In the genomic region with DNA sequence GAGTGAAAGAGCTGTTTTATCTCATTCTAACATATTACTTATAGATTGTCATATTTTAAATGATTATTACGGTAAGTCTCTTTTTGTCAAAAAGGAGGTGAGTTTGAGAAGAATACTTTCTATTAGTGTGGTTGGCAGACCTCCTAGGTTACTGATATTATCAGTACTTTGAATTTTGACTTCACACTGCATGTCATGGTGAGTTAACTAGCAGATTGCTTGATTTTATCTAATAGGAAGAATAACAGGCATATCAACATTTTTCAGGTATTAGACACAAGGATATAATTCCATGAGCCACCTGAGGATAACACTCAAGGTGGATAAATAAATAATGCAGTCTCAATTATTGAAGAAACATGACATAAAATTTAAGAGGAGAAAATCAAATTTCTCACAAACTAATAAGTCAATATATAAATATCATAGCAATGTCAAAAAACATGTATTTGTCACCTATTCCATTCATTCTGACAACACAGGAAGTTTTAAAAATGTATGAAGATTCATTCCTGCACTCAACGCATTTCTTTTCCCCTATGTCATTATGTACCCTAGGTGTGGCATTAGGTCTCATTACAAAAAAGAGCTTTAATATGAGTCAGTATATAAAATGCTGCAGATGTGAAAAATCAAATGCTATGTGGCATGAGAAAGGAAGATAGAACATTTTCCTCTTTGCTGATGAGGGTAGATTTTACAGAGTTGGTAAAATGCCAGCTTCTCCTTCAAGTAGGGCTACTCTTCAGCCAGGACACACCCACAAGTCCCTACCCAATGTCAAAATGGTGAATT, we compare ENCODE assay signal across 17 cellular contexts.
DNase-seq lines count a peak whose midpoint lies in the region; ATAC-seq and TF ChIP-seq lines count a peak whose summit lies in the region.
"Had no signal": no experiment of that assay in that cellular context is flagged by ENCODE, and none has a peak within 500 bp of the region (broad histone marks: within the 10 kb centered on the region; RNA-seq: fewer than 3 reads in every experiment).

No MANE protein-coding gene starts in this region.

- H3K36me3 Mint-ChIP-seq in MCF 10A (ENCODE audit: insufficient read depth, unreplicated experiment), result no peaks in the 10 kb centered on the region
- H3K36me3 Mint-ChIP-seq: CD14-positive monocyte; CD4-positive, alpha-beta memory T cell had no signal

- H3K18ac ChIP-seq in trophoblast cell (ENCODE audit: low read length), result no peak overlapping the region

- H3K27me3 ChIP-seq in mammary epithelial cell (ENCODE audit: insufficient read depth, low read length) (no peaks in the 10 kb centered on the region), trophoblast cell (ENCODE audit: insufficient read depth, low read length) (no peaks in the 10 kb centered on the region)
- H3K27me3 ChIP-seq: BLaER1 had no signal

- H3K14ac ChIP-seq in trophoblast cell (ENCODE audit: low read length), result no peak overlapping the region

- DNase-seq in mammary epithelial cell (peak; percentile 6), MCF 10A (ENCODE audit: unreplicated experiment) (no peak), epithelial cell of esophagus (ENCODE audit: low read depth) (peak; percentile 3), trophoblast cell (peak in 1 of 2 donors; percentile 46), glomerular visceral epithelial cell (ENCODE audit: extremely low spot score) (no peak), ACHN (no peak)
- DNase-seq: CD4-positive, alpha-beta memory T cell; DMS153; DMS79; GDM1; HCEC 1CT had no signal

- H3K27ac ChIP-seq in mammary epithelial cell (ENCODE audit: insufficient read depth, low read depth, low read length), result no peak overlapping the region
- H3K27ac ChIP-seq in trophoblast cell (ENCODE audit: low read depth, low read length), result no peak overlapping the region
- H3K27ac ChIP-seq: 22Rv1, A549, BLaER1 had no signal

- H2BK12ac ChIP-seq in trophoblast cell (ENCODE audit: low read length), result no peak overlapping the region

- H3K4me1 ChIP-seq in mammary epithelial cell (ENCODE audit: insufficient read depth, low read length) (no peaks in the 10 kb centered on the region), trophoblast cell (ENCODE audit: control insufficient read depth in 1 of 2, insufficient read depth in 2 of 2, low read length in 2 of 2) (no peaks in the 10 kb centered on the region)
- H3K4me1 ChIP-seq: A549, BLaER1 had no signal

- in situ Hi-C loops in mammary epithelial cell (cut with MboI; ENCODE audit: low sequenced_read_pairs in 2 of 2), result no loop called here
- in situ Hi-C loops in ACHN (cut with HindIII; ENCODE audit: low pct_ligation_motif_present, low pct_unique_long_range_greater_than_20kb, low sequenced_read_pairs), result no loop called here

- H3K4ac ChIP-seq in trophoblast cell (ENCODE audit: low read depth, low read length), result no peak overlapping the region

- H3K9me3 Mint-ChIP-seq in MCF 10A (ENCODE audit: unreplicated experiment), result no peaks in the 10 kb centered on the region
- H3K9me3 Mint-ChIP-seq: GM23338 had no signal

- H3K79me1 ChIP-seq in trophoblast cell (ENCODE audit: low read length), result no peaks in the 10 kb centered on the region

- H4K91ac ChIP-seq in trophoblast cell (ENCODE audit: low read depth, low read length), result no peak overlapping the region

- H3K23ac ChIP-seq in trophoblast cell (ENCODE audit: low read length), result peak overlapping the region; percentile 72

- H2AFZ ChIP-seq in mammary epithelial cell (ENCODE audit: low read depth, low read length) (no peak overlapping the region), trophoblast cell (ENCODE audit: insufficient read depth, low read length, poor library complexity) (no peak overlapping the region)
- H2AFZ ChIP-seq: GM23338 had no signal

- no peak overlapping the region for H2AK5ac ChIP-seq in trophoblast cell (ENCODE audit: low read length)

- no peak overlapping the region for H3K4me2 ChIP-seq in mammary epithelial cell (ENCODE audit: insufficient read depth, low read depth, low read length)
- no peak overlapping the region for H3K4me2 ChIP-seq in trophoblast cell (ENCODE audit: low read length)
- H3K4me2 ChIP-seq: A549, BLaER1, GM23338 had no signal

- H3K79me2 ChIP-seq in mammary epithelial cell (ENCODE audit: insufficient read depth, low read length) (no peaks in the 10 kb centered on the region), trophoblast cell (ENCODE audit: control insufficient read depth, insufficient read depth, low read length, poor library complexity) (no peaks in the 10 kb centered on the region)

- CTCF ChIA-PET in mammary epithelial cell (lab: Charles Lee; ENCODE audit: low non-redundant PET), result no interaction called here
- CTCF ChIA-PET in MCF 10A (lab: Yijun Ruan, JAX), result interaction anchor here (0.6 kb wide), 1 partner anchor 714 kb away, joined by 3 read pairs; no protein-coding TSS in a partner anchor

- no peaks in the 10 kb centered on the region for H3K4me1 Mint-ChIP-seq in MCF 10A (ENCODE audit: insufficient read depth, unreplicated experiment)
- H3K4me1 Mint-ChIP-seq: CD14-positive monocyte; CD4-positive, alpha-beta memory T cell; GM23338 had no signal

- H2BK120ac ChIP-seq in trophoblast cell (ENCODE audit: insufficient read depth, low read length, poor library complexity), result no peak overlapping the region

- no peak overlapping the region for H3K4me3 Mint-ChIP-seq in MCF 10A (ENCODE audit: unreplicated experiment)
- H3K4me3 Mint-ChIP-seq: CD14-positive monocyte; CD4-positive, alpha-beta memory T cell; GM23338 had no signal

- POLR2A ChIA-PET in MCF 10A (lab: Yijun Ruan, JAX), result no interaction called here

- no peaks in the 10 kb centered on the region for H4K20me1 ChIP-seq in mammary epithelial cell (ENCODE audit: insufficient read depth, low read length)
- H4K20me1 ChIP-seq: BLaER1 had no signal

- dilution Hi-C loops in mammary epithelial cell (cut with HindIII; ENCODE audit: low sequenced_read_pairs), result no loop called here

- WGBS in mammary epithelial cell (ENCODE audit: low coverage, missing lambda C conversion rate), result 0% methylated on average over 2 of the region's 2 CpGs
- WGBS in trophoblast cell (ENCODE audit: extremely low coverage, insufficient coverage, insufficient read length), result no CpG with 5 or more reads among the region's 2 CpGs

- no peak for ATAC-seq in HG03342 (IDR thresholded peaks at IDR 0.05; ENCODE audit: unreplicated experiment)
- ATAC-seq: A549, GM23338 had no signal

- no peak for TF ChIP-seq CTCF in mammary epithelial cell (conservative IDR thresholded peaks at IDR 0.05 in 1 of 2, IDR thresholded peaks at IDR 0.05 in 1 of 2; ENCODE audit: extremely low read depth in 1 of 2, insufficient read depth in 1 of 2, low read depth in 1 of 2, low read length in 2 of 2)
- TF ChIP-seq CTCF in MCF 10A (IDR thresholded peaks at IDR 0.05; ENCODE audit: unreplicated experiment), result no peak
- TF ChIP-seq CTCF in epithelial cell of esophagus (IDR thresholded peaks at IDR 0.05; ENCODE audit: insufficient read depth, low read depth, low read length, missing control alignments), result no peak

- H3K27me3 Mint-ChIP-seq in MCF 10A (ENCODE audit: insufficient read depth, unreplicated experiment), result no peaks in the 10 kb centered on the region
- H3K27me3 Mint-ChIP-seq: CD4-positive, alpha-beta memory T cell had no signal

- no peak overlapping the region for H4K8ac ChIP-seq in trophoblast cell (ENCODE audit: low read depth, low read length)

- BruUV-seq in mammary epithelial cell (replicated peaks; lab: Mats Ljungman, UMichigan) (no TSS peak), MCF 10A (replicated peaks; lab: Mats Ljungman, UMichigan) (no TSS peak)

- intact Hi-C loops in mammary epithelial cell (cut with micrococcal nuclease), result no loop called here
- intact Hi-C loops in MCF 10A (cut with micrococcal nuclease), result no loop called here

- no peaks in the 10 kb centered on the region for H3K36me3 ChIP-seq in mammary epithelial cell (ENCODE audit: insufficient read depth, low read length)
- H3K36me3 ChIP-seq in trophoblast cell (ENCODE audit: control insufficient read depth in 1 of 2, insufficient read depth in 2 of 2, low read length in 2 of 2), result no peaks in the 10 kb centered on the region
- H3K36me3 ChIP-seq: BLaER1 had no signal

- H3K27ac Mint-ChIP-seq in MCF 10A (ENCODE audit: low read depth, unreplicated experiment), result no peak overlapping the region
- H3K27ac Mint-ChIP-seq: CD14-positive monocyte; CD4-positive, alpha-beta memory T cell; GM23338 had no signal

- no peak overlapping the region for H2BK5ac ChIP-seq in trophoblast cell (ENCODE audit: low read depth, low read length, poor library complexity)

- H3K9me3 ChIP-seq in mammary epithelial cell (replicated peaks; ENCODE audit: insufficient read depth, low read length) (no peaks in the 10 kb centered on the region), trophoblast cell (ENCODE audit: insufficient read depth, low read depth, low read length) (no peaks in the 10 kb centered on the region)
- H3K9me3 ChIP-seq: A549, BLaER1 had no signal

- no peak overlapping the region for H4K12ac ChIP-seq in trophoblast cell (ENCODE audit: low read depth, low read length)

- no peak overlapping the region for H3K4me3 ChIP-seq in mammary epithelial cell (replicated peaks in 1 of 3; ENCODE audit: insufficient read depth in 1 of 3, low read depth in 2 of 3, low read length in 3 of 3)
- H3K4me3 ChIP-seq in epithelial cell of esophagus (ENCODE audit: low read length), result no peak overlapping the region
- H3K4me3 ChIP-seq in trophoblast cell (ENCODE audit: low read depth, low read length), result no peak overlapping the region
- H3K4me3 ChIP-seq: A549, BLaER1, GM23338 had no signal

- no peak overlapping the region for H3K9ac ChIP-seq in mammary epithelial cell (ENCODE audit: insufficient read depth, low read length)
- no peak overlapping the region for H3K9ac ChIP-seq in trophoblast cell (ENCODE audit: low read length)
- H3K9ac ChIP-seq: BLaER1 had no signal

Comparison
In these comparisons a context has a peak if more than half of its experiments do, and no peak if none do; other contexts are left out.
1. DNase-seq: peak in mammary epithelial cell (single experiment) and epithelial cell of esophagus (single experiment); none in MCF 10A (single experiment), glomerular visceral epithelial cell (single experiment) and ACHN (single experiment).